ENCODE assay signal across 20 cellular contexts in genomic region chr1:16447641-16448040, GRCh38. TPM values are rescaled to one million over a fixed set of nuclear protein-coding genes. Genes with fewer than 3 reads are reported as not detected.
DNase-seq lines count a peak whose midpoint lies in the region; ATAC-seq and TF ChIP-seq lines count a peak whose summit lies in the region.
"Had no signal": no experiment of that assay in that cellular context is flagged by ENCODE, and none has a peak within 500 bp of the region (broad histone marks: within the 10 kb centered on the region; RNA-seq: fewer than 3 reads in every experiment).

No MANE protein-coding gene starts in this region.

- H3K27ac ChIP-seq in upper lobe of right lung, result no peak overlapping the region
- H3K27ac ChIP-seq in right cardiac atrium (ENCODE audit: low read length), result no peak overlapping the region
- H3K27ac ChIP-seq: BLaER1 treated with 17β-estradiol and CSF1 and Interleukin-3, amounts not matched to agents 10 nM and 100 nM; PC-9; RWPE1 had no signal

- H3K9me3 ChIP-seq in T-helper 17 cell (ENCODE audit: control insufficient read depth, low read length, poor library complexity, severe bottlenecking) (no peaks in the 10 kb centered on the region), upper lobe of right lung (no peaks in the 10 kb centered on the region), right cardiac atrium (ENCODE audit: control insufficient read depth, low read length) (no peaks in the 10 kb centered on the region)
- H3K9me3 ChIP-seq: BLaER1 treated with 17β-estradiol and CSF1 and Interleukin-3, amounts not matched to agents 10 nM and 100 nM had no signal

- H3K27ac Mint-ChIP-seq in activated naive CD4-positive, alpha-beta T cell treated with anti-CD3 and anti-CD28 coated beads, Interleukin-2, amount 50 U/mL, for 72 hours, result peak overlapping the region; percentile 53 to 68
- H3K27ac Mint-ChIP-seq in T-helper 17 cell (peak overlapping the region; percentile 81), endothelial cell (ENCODE audit: unreplicated experiment) (no peak overlapping the region)

- DNase-seq in activated naive CD4-positive, alpha-beta T cell treated with anti-CD3 and anti-CD28 coated beads, Interleukin-2, amount 50 U/mL, for 72 hours (ENCODE audit: low spot score in 2 of 2), result no peak
- no peak for DNase-seq in activated naive CD4-positive, alpha-beta T cell (lab: John Stamatoyannopoulos, UW)
- DNase-seq in T-helper 17 cell, result no peak
- no peak for DNase-seq in endothelial cell (ENCODE audit: low spot score)
- DNase-seq in upper lobe of right lung, result peak; percentile 23
- DNase-seq in right cardiac atrium, result no peak
- DNase-seq in NCI-H1105 treated with DMSO at 0.1 percent for 48 hours (lab: John Stamatoyannopoulos, UW), result no peak
- DNase-seq: DMS79 treated with DMSO at 0.1 percent for 48 hours, GOT3, MM.1S, NCI-H1092, NCI-H146, NCI-H2029 treated with DMSO at 0.1 percent for 48 hours, NCI-H2171, NCI-H526, PC-9 had no signal

- H3K4me1 Mint-ChIP-seq in T-helper 17 cell (peaks cover 33% of the 10 kb centered on the region), endothelial cell (ENCODE audit: unreplicated experiment) (peaks cover 24% of the 10 kb centered on the region)

- H3K4me3 ChIP-seq in upper lobe of right lung, result no peak overlapping the region
- no peak overlapping the region for H3K4me3 ChIP-seq in right cardiac atrium (ENCODE audit: low read length)
- H3K4me3 ChIP-seq: BLaER1 treated with 17β-estradiol and CSF1 and Interleukin-3, amounts not matched to agents 10 nM and 100 nM; PC-9 had no signal

- peaks cover 95% of the 10 kb centered on the region for H3K36me3 ChIP-seq in upper lobe of right lung

- ATAC-seq in activated naive CD4-positive, alpha-beta T cell treated with anti-CD3 and anti-CD28 coated beads, Interleukin-2, amount 50 U/mL, for 72 hours, result no peak
- ATAC-seq in T-helper 17 cell (no peak), upper lobe of right lung (no peak), right cardiac atrium (no peak)
- ATAC-seq: HCT116 had no signal

- TF ChIP-seq CTCF in endothelial cell (IDR thresholded peaks at IDR 0.05; ENCODE audit: unreplicated experiment), result no peak
- no peak for TF ChIP-seq CTCF in upper lobe of right lung (IDR thresholded peaks at IDR 0.05)

- peaks cover 4 to 33% of the 10 kb centered on the region in 2 donors for H3K36me3 Mint-ChIP-seq in activated naive CD4-positive, alpha-beta T cell treated with anti-CD3 and anti-CD28 coated beads, Interleukin-2, amount 50 U/mL, for 72 hours
- peaks cover 7% of the 10 kb centered on the region for H3K36me3 Mint-ChIP-seq in T-helper 17 cell (ENCODE audit: low read depth)
- H3K36me3 Mint-ChIP-seq in endothelial cell (ENCODE audit: low read depth, unreplicated experiment), result peaks cover 57% of the 10 kb centered on the region

- no peaks in the 10 kb centered on the region for H3K9me3 Mint-ChIP-seq in activated naive CD4-positive, alpha-beta T cell treated with anti-CD3 and anti-CD28 coated beads, Interleukin-2, amount 50 U/mL, for 72 hours
- H3K9me3 Mint-ChIP-seq in endothelial cell (ENCODE audit: unreplicated experiment), result no peaks in the 10 kb centered on the region

- H3K4me3 Mint-ChIP-seq in T-helper 17 cell, result no peak overlapping the region
- H3K4me3 Mint-ChIP-seq in endothelial cell (ENCODE audit: unreplicated experiment), result peak overlapping the region; percentile 60

- peaks cover 10% of the 10 kb centered on the region for H3K4me1 ChIP-seq in upper lobe of right lung
- peaks cover 4% of the 10 kb centered on the region for H3K4me1 ChIP-seq in right cardiac atrium (ENCODE audit: control insufficient read depth, insufficient read depth, low read length)

- H3K27me3 Mint-ChIP-seq in T-helper 17 cell (no peaks in the 10 kb centered on the region), endothelial cell (ENCODE audit: unreplicated experiment) (no peaks in the 10 kb centered on the region)

- intact Hi-C loops in upper lobe of right lung (cut with DNase I) (no loop called here), right cardiac atrium (cut with DNase I) (no loop called here)

- H3K27me3 ChIP-seq in upper lobe of right lung (no peaks in the 10 kb centered on the region), right cardiac atrium (ENCODE audit: control insufficient read depth, insufficient read depth) (no peaks in the 10 kb centered on the region)
- H3K27me3 ChIP-seq: BLaER1 treated with 17β-estradiol and CSF1 and Interleukin-3, amounts not matched to agents 10 nM and 100 nM had no signal

- 95% methylated on average over 9 of the region's 9 CpGs for WGBS in right cardiac atrium

RNA-seq across cellular contexts. Expression of gene NECAP2, which starts 7.1 kb away (rescaled TPM):
- 10 to 100 TPM; 58.8 to 69.5 TPM for total RNA-seq in activated naive CD4-positive, alpha-beta T cell treated with anti-CD3 and anti-CD28 coated beads, Interleukin-2, amount 50 U/mL, for 72 hours
- total RNA-seq in T-helper 17 cell (100 to 1,000 TPM; 107 to 108 TPM), endothelial cell (ENCODE audit: unreplicated experiment) (192 TPM), upper lobe of right lung (78.1 TPM), right cardiac atrium (10 to 100 TPM; 14.1 to 19.0 (median 18.1) TPM)
- polyA plus RNA-seq in right cardiac atrium, result 14.6 TPM

RNA-seq across cellular contexts. Expression of gene SPATA21, which starts 10.4 kb away (rescaled TPM):
- not detected for total RNA-seq in activated naive CD4-positive, alpha-beta T cell treated with anti-CD3 and anti-CD28 coated beads, Interleukin-2, amount 50 U/mL, for 72 hours
- not detected for total RNA-seq in T-helper 17 cell
- not detected for total RNA-seq in endothelial cell (ENCODE audit: unreplicated experiment)
- not detected for total RNA-seq in upper lobe of right lung
- not detected for total RNA-seq in right cardiac atrium
- 0.23 TPM for polyA plus RNA-seq in right cardiac atrium
- total RNA-seq: LHCN-M2, PC-9 had no signal
